In the genomic region with DNA sequence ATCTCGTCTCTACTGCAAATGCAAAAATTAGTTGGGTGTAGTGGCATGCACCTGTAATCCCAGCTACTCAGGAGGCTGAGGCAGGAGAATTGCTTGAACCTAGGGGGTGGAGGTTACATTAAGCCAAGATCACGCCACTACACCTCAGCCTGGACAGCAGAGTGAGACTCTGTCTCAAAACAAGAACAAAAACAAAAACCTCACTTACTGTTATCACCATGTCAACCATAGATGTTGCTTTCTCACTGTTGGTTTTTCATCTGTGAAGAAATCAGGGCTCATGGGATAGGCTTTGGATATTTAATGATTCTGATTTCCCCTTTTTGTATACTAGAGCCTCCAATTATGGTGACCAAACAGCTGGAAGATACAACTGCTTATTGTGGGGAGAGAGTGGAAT, we compare ENCODE assay signal across 1 cellular context.
TF ChIP-seq lines count a peak whose summit lies in the region.

No MANE protein-coding gene starts in this region.

TF ChIP-seq in WTC11, 78 proteins besides CTCF, POLR2A, EP300 and RAD21 (continued from another document):
- TF ChIP-seq, protein P1, sequence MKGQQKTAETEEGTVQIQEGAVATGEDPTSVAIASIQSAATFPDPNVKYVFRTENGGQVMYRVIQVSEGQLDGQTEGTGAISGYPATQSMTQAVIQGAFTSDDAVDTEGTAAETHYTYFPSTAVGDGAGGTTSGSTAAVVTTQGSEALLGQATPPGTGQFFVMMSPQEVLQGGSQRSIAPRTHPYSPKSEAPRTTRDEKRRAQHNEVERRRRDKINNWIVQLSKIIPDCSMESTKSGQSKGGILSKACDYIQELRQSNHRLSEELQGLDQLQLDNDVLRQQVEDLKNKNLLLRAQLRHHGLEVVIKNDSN (CRISPR knock-in tag; IDR thresholded peaks at IDR 0.05): no peak
- TF ChIP-seq, protein P2, sequence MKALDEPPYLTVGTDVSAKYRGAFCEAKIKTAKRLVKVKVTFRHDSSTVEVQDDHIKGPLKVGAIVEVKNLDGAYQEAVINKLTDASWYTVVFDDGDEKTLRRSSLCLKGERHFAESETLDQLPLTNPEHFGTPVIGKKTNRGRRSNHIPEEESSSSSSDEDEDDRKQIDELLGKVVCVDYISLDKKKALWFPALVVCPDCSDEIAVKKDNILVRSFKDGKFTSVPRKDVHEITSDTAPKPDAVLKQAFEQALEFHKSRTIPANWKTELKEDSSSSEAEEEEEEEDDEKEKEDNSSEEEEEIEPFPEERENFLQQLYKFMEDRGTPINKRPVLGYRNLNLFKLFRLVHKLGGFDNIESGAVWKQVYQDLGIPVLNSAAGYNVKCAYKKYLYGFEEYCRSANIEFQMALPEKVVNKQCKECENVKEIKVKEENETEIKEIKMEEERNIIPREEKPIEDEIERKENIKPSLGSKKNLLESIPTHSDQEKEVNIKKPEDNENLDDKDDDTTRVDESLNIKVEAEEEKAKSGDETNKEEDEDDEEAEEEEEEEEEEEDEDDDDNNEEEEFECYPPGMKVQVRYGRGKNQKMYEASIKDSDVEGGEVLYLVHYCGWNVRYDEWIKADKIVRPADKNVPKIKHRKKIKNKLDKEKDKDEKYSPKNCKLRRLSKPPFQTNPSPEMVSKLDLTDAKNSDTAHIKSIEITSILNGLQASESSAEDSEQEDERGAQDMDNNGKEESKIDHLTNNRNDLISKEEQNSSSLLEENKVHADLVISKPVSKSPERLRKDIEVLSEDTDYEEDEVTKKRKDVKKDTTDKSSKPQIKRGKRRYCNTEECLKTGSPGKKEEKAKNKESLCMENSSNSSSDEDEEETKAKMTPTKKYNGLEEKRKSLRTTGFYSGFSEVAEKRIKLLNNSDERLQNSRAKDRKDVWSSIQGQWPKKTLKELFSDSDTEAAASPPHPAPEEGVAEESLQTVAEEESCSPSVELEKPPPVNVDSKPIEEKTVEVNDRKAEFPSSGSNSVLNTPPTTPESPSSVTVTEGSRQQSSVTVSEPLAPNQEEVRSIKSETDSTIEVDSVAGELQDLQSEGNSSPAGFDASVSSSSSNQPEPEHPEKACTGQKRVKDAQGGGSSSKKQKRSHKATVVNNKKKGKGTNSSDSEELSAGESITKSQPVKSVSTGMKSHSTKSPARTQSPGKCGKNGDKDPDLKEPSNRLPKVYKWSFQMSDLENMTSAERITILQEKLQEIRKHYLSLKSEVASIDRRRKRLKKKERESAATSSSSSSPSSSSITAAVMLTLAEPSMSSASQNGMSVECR (CRISPR knock-in tag; IDR thresholded peaks at IDR 0.05; ENCODE audit: borderline replicate concordance): no peak
- TF ChIP-seq CREB1 (CRISPR knock-in tag; IDR thresholded peaks at IDR 0.05) (no peak), SMAD3 (CRISPR knock-in tag; IDR thresholded peaks at IDR 0.05; ENCODE audit: borderline replicate concordance) (no peak), MYBL2 (CRISPR knock-in tag; IDR thresholded peaks at IDR 0.05) (no peak), TP53 (CRISPR knock-in tag; IDR thresholded peaks at IDR 0.05) (no peak)
- TF ChIP-seq, protein P3, sequence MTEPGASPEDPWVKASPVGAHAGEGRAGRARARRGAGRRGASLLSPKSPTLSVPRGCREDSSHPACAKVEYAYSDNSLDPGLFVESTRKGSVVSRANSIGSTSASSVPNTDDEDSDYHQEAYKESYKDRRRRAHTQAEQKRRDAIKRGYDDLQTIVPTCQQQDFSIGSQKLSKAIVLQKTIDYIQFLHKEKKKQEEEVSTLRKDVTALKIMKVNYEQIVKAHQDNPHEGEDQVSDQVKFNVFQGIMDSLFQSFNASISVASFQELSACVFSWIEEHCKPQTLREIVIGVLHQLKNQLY (CRISPR knock-in tag; IDR thresholded peaks at IDR 0.05): no peak
- TF ChIP-seq, protein P4, sequence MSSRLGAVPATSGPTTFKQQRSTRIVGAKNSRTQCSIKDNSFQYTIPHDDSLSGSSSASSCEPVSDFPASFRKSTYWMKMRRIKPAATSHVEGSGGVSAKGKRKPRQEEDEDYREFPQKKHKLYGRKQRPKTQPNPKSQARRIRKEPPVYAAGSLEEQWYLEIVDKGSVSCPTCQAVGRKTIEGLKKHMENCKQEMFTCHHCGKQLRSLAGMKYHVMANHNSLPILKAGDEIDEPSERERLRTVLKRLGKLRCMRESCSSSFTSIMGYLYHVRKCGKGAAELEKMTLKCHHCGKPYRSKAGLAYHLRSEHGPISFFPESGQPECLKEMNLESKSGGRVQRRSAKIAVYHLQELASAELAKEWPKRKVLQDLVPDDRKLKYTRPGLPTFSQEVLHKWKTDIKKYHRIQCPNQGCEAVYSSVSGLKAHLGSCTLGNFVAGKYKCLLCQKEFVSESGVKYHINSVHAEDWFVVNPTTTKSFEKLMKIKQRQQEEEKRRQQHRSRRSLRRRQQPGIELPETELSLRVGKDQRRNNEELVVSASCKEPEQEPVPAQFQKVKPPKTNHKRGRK (CRISPR knock-in tag; IDR thresholded peaks at IDR 0.05; ENCODE audit: borderline replicate concordance): no peak
- TF ChIP-seq, protein P5, sequence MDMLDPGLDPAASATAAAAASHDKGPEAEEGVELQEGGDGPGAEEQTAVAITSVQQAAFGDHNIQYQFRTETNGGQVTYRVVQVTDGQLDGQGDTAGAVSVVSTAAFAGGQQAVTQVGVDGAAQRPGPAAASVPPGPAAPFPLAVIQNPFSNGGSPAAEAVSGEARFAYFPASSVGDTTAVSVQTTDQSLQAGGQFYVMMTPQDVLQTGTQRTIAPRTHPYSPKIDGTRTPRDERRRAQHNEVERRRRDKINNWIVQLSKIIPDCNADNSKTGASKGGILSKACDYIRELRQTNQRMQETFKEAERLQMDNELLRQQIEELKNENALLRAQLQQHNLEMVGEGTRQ (CRISPR knock-in tag; IDR thresholded peaks at IDR 0.05): no peak
